In genomic region chr18:48923746-48924580, GRCh38 we compare ENCODE assay signal across 1 cellular context.
TF ChIP-seq lines count a peak whose summit lies in the region.

No MANE protein-coding gene starts in this region.

TF ChIP-seq in SK-N-SH, 30 proteins besides CTCF, POLR2A, EP300 and RAD21 (continued from another document):
- no peak for TF ChIP-seq REST (IDR thresholded peaks at IDR 0.05; ENCODE audit: low read depth, low read length)
- peak; percentile 83 for TF ChIP-seq TCF12 (IDR thresholded peaks at IDR 0.05)
- no peak for TF ChIP-seq TAF1 (IDR thresholded peaks at IDR 0.05; ENCODE audit: borderline replicate concordance, low read depth, low read length)
- no peak for TF ChIP-seq NFIC (IDR thresholded peaks at IDR 0.05; ENCODE audit: borderline replicate concordance)
- TF ChIP-seq EZH2phosphoT487 (IDR thresholded peaks at IDR 0.05; ENCODE audit: borderline replicate concordance, low read depth): no peak
- peak; percentile 74 for TF ChIP-seq PBX3 (IDR thresholded peaks at IDR 0.05)
- TF ChIP-seq SIN3A (IDR thresholded peaks at IDR 0.05; ENCODE audit: borderline replicate concordance, low read depth, low read length): peak; percentile 36; the same call in 1 of the 2 replicates
- no peak for TF ChIP-seq RCOR1 (IDR thresholded peaks at IDR 0.05; ENCODE audit: low read length)
